8 cellular contexts compared by ENCODE assay signal in the genomic region with DNA sequence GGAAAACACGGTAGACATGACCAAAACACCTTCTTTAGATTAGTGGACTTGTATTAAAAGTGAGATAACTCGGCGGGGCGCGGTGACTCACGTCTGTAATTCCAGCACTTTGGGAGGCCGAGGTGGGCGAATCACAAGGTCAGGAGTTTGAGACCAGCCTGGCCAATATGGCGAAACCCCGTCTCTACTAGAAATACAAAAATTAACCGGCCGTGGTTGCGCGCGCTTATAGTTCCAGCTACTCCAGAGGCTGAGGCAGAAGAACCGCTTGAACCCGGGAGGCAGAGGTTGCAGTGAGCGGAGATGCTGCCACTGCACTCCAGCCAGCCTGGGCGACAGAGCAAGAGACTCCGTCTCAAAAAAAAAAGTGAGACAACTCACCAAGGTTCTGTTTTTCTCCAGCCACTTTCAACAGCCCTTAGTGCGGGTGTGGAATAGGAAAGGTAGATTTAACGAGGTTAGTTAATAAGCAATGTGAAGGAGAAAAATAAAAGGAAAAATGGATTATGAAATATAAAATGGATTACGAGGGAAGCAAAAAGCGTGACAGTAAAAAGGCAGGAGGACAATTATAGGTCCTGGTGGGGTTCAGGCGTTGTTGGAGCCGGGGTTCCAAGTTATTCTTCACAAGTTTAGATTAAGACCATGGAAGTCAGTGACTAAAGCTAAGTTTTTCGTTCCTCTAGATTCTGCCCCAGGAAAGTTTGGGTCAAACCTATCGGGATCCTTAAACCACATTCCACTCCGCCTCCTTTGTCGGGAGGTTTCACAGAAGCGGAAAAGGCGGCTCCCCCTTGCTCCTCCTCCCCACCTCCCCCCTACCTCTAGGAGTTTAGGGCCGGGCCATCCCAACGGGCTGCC. TPM values are rescaled to one million over a fixed set of nuclear protein-coding genes. Genes with fewer than 3 reads are reported as not detected.
DNase-seq lines count a peak whose midpoint lies in the region; ATAC-seq and TF ChIP-seq lines count a peak whose summit lies in the region.

No MANE protein-coding gene starts in this region.

- peaks cover 75 to 77% (median 77%) of the 10 kb centered on the region in 3 donors for H3K4me1 Mint-ChIP-seq in T-cell
- H3K4me1 Mint-ChIP-seq in neural crest cell, result peaks cover 51% of the 10 kb centered on the region

- H3K4me3 ChIP-seq in AG10803 (ENCODE audit: low read length), result peak overlapping the region; percentile 99
- peak overlapping the region; percentile 98 for H3K4me3 ChIP-seq in epithelial cell of esophagus (ENCODE audit: low read length)

- no peak for TF ChIP-seq CTCF in AG10803 (conservative IDR thresholded peaks at IDR 0.05; ENCODE audit: low read length)
- TF ChIP-seq CTCF in epithelial cell of esophagus (IDR thresholded peaks at IDR 0.05; ENCODE audit: insufficient read depth, low read depth, low read length, missing control alignments), result no peak
- no peak for TF ChIP-seq CTCF in neural crest cell (conservative IDR thresholded peaks at IDR 0.05)

- H3K9me3 Mint-ChIP-seq in T-cell, result no peaks in the 10 kb centered on the region
- H3K9me3 Mint-ChIP-seq in neural crest cell, result no peaks in the 10 kb centered on the region

- H3K27ac Mint-ChIP-seq in T-cell, result peak overlapping the region; percentile 100
- H3K27ac Mint-ChIP-seq in neural crest cell (ENCODE audit: unreplicated experiment), result peak overlapping the region; percentile 100

- H3K4me3 Mint-ChIP-seq in T-cell (peak overlapping the region; percentile 98 to 99 (median 98)), neural crest cell (peak overlapping the region; percentile 97)

- H3K27me3 Mint-ChIP-seq in T-cell (no peaks in the 10 kb centered on the region), neural crest cell (ENCODE audit: low read depth) (no peaks in the 10 kb centered on the region)

- DNase-seq in AG10803 (ENCODE audit: low read depth) (peak; percentile 6), T-cell (no peak), epithelial cell of esophagus (ENCODE audit: low read depth) (peak; percentile 16), neural crest cell (ENCODE audit: low read depth, low spot score) (no peak), cerebellar nuclear complex (lab: John Stamatoyannopoulos, UW) (no peak)
- no peak for DNase-seq in stimulated activated CD8-positive, alpha-beta memory T cell treated with anti-CD3 and anti-CD28 coated beads, Interleukin-4, amount 100 ng/mL, for 48 hours

- CTCF ChIA-PET in T-cell (lab: Charles Lee), result interaction anchor here (1.0 to 3.1 kb wide), 4 partner anchors 19 to 295 kb away, joined by 3 to 26 read pairs (median 10); a partner anchor contains a TSS

- POLR2A ChIA-PET in T-cell (lab: Charles Lee), result interaction anchor here (0.6 to 3.9 kb wide), 10 partner anchors 18 to 294 kb away, joined by 3 to 35 read pairs (median 4); a partner anchor contains a TSS

- ATAC-seq in GM21529 (IDR thresholded peaks at IDR 0.05; ENCODE audit: unreplicated experiment), result peak; percentile 0
- no peak for ATAC-seq in T-cell (replicated peaks in 1 of 4)
- ATAC-seq in GM18520 (IDR thresholded peaks at IDR 0.05; ENCODE audit: unreplicated experiment), result no peak

- peaks cover 12% of the 10 kb centered on the region for H3K36me3 Mint-ChIP-seq in T-cell
- H3K36me3 Mint-ChIP-seq in neural crest cell (ENCODE audit: low read depth), result peaks cover 13% of the 10 kb centered on the region

RNA-seq across cellular contexts. Expression of a gene that starts 0.5 kb away (rescaled TPM):
- total RNA-seq in T-cell, result 10 to 100 TPM; 28.1 to 40.5 (median 32.9) TPM
- 55.4 TPM in 2 replicates for total RNA-seq in neural crest cell

RNA-seq across cellular contexts. Expression of a gene that starts 1.1 kb away (rescaled TPM):
- total RNA-seq in T-cell (10 to 100 TPM; 31.9 to 43.3 (median 35.9) TPM), neural crest cell (43.1 and 46.6 TPM in 2 replicates)

Comparison
In these comparisons a context has a peak if more than half of its experiments do, and no peak if none do; other contexts are left out.
1. DNase-seq: peak in AG10803 (single experiment) and epithelial cell of esophagus (single experiment); none in T-cell (0 of 34), neural crest cell (single experiment), cerebellar nuclear complex (0 of 2) and stimulated activated CD8-positive, alpha-beta memory T cell treated with anti-CD3 and anti-CD28 coated beads, Interleukin-4, amount 100 ng/mL, for 48 hours (single experiment).